ENCODE assay signal across 16 cellular contexts in genomic region chr12:19382563-19382962, GRCh38. TPM values are rescaled to one million over a fixed set of nuclear protein-coding genes. Genes with fewer than 3 reads are reported as not detected.
DNase-seq lines count a peak whose midpoint lies in the region; ATAC-seq and TF ChIP-seq lines count a peak whose summit lies in the region.
"Had no signal": no experiment of that assay in that cellular context is flagged by ENCODE, and none has a peak within 500 bp of the region (broad histone marks: within the 10 kb centered on the region; RNA-seq: fewer than 3 reads in every experiment).

No MANE protein-coding gene starts in this region.

- H3K27me3 Mint-ChIP-seq in activated T-helper 1 cell treated with anti-CD3 and anti-CD28 coated beads, Interleukin-12 subunit alpha, Interleukin-12 subunit beta, Interleukin-2, Interleukin-4 antibody, amounts not matched to agents 30 ng/mL and 10 ng/mL and 1 ng/mL, durations not matched to agents 14 hours and 24 hours and 36 hours (ENCODE audit: insufficient read depth), result no peaks in the 10 kb centered on the region
- H3K27me3 Mint-ChIP-seq: CD4-positive, alpha-beta memory T cell had no signal

- peaks cover 0 to 9% of the 10 kb centered on the region in 2 experiments; a peak in 2 of 4 replicates for H3K4me1 ChIP-seq in SK-N-SH (ENCODE audit: control insufficient read depth in 1 of 2, insufficient read depth in 2 of 2, low read depth in 1 of 2, low read length in 1 of 2)
- H3K4me1 ChIP-seq: heart left ventricle had no signal

- H2AFZ ChIP-seq in SK-N-SH (ENCODE audit: low read depth), result no peak overlapping the region
- no peak overlapping the region for H2AFZ ChIP-seq in neural cell (ENCODE audit: low read depth, low read length)

- ATAC-seq in SK-N-SH treated with all-trans-retinoic acid at 6 μM for 48 hours (no peak), GM21825 (IDR thresholded peaks at IDR 0.05; ENCODE audit: unreplicated experiment) (peak; percentile 4), HG03095 (IDR thresholded peaks at IDR 0.05; ENCODE audit: unreplicated experiment) (no peak), HG02973 (IDR thresholded peaks at IDR 0.05; ENCODE audit: unreplicated experiment) (no peak)

- no peaks in the 10 kb centered on the region for H3K9me2 ChIP-seq in SK-N-SH
- no peaks in the 10 kb centered on the region for H3K9me2 ChIP-seq in neural cell (ENCODE audit: insufficient read depth, low read length)

- no peak for TF ChIP-seq RAD21 in SK-N-SH (IDR thresholded peaks at IDR 0.05; ENCODE audit: low read length)
- no peak for TF ChIP-seq RAD21 in neural cell (conservative IDR thresholded peaks at IDR 0.05)

- H3K9me3 Mint-ChIP-seq in activated T-helper 1 cell treated with anti-CD3 and anti-CD28 coated beads, Interleukin-12 subunit alpha, Interleukin-12 subunit beta, Interleukin-2, Interleukin-4 antibody, amounts not matched to agents 30 ng/mL and 10 ng/mL and 1 ng/mL, durations not matched to agents 14 hours and 24 hours and 36 hours, result no peaks in the 10 kb centered on the region
- H3K9me3 Mint-ChIP-seq: CD4-positive, alpha-beta memory T cell had no signal

- H3K9me3 ChIP-seq in SK-N-SH (no peaks in the 10 kb centered on the region), neural cell (ENCODE audit: low read length) (no peaks in the 10 kb centered on the region)
- H3K9me3 ChIP-seq: heart left ventricle had no signal

- H3K4me2 ChIP-seq in SK-N-SH (peak overlapping the region; percentile 34; the same call in 1 of the 2 replicates), neural cell (ENCODE audit: low read length) (no peak overlapping the region)

- H3K4me1 Mint-ChIP-seq in activated T-helper 1 cell treated with anti-CD3 and anti-CD28 coated beads, Interleukin-12 subunit alpha, Interleukin-12 subunit beta, Interleukin-2, Interleukin-4 antibody, amounts not matched to agents 30 ng/mL and 10 ng/mL and 1 ng/mL, durations not matched to agents 14 hours and 24 hours and 36 hours (ENCODE audit: low read depth), result peaks cover 9% of the 10 kb centered on the region
- H3K4me1 Mint-ChIP-seq: CD4-positive, alpha-beta memory T cell had no signal

- no peak overlapping the region for H3K4me3 ChIP-seq in SK-N-SH (ENCODE audit: low read depth in 2 of 2, low read length in 1 of 2)
- no peak overlapping the region for H3K4me3 ChIP-seq in neural cell (ENCODE audit: low read length)
- H3K4me3 ChIP-seq: heart left ventricle, K562 had no signal

- H3K27ac ChIP-seq in SK-N-SH (ENCODE audit: low read depth in 2 of 2, low read length in 1 of 2), result peak overlapping the region; percentile 24 to 77; a peak in 3 of 4 replicates
- H3K27ac ChIP-seq in neural cell (ENCODE audit: low read length), result no peak overlapping the region
- H3K27ac ChIP-seq: heart left ventricle, VCaP had no signal

- TF ChIP-seq EP300 in SK-N-SH (IDR thresholded peaks at IDR 0.05; ENCODE audit: borderline replicate concordance in 1 of 2, low read depth in 1 of 2, low read length in 1 of 2) (no peak), neural cell (conservative IDR thresholded peaks at IDR 0.05; ENCODE audit: poor library complexity, severe bottlenecking) (no peak)

- H3K36me3 ChIP-seq in SK-N-SH (replicated peaks in 1 of 2; ENCODE audit: control insufficient read depth in 1 of 2, insufficient read depth in 2 of 2, low read length in 1 of 2), result peaks cover 0 to 12% of the 10 kb centered on the region in 2 experiments
- H3K36me3 ChIP-seq in neural cell (ENCODE audit: insufficient read depth, low read length), result no peaks in the 10 kb centered on the region

- H3K9ac ChIP-seq in SK-N-SH (no peak overlapping the region; the same call in 1 of the 2 replicates), neural cell (ENCODE audit: low read length) (no peak overlapping the region)

- H3F3A ChIP-seq in SK-N-SH (replicated peaks; ENCODE audit: insufficient read depth) (peaks cover 10% of the 10 kb centered on the region), neural cell (ENCODE audit: insufficient read depth, low read length, poor library complexity, severe bottlenecking) (no peaks in the 10 kb centered on the region)

- intact Hi-C loops in activated T-helper 1 cell treated with anti-CD3 and anti-CD28 coated beads, Interleukin-12 subunit alpha, Interleukin-12 subunit beta, Interleukin-2, Interleukin-4 antibody, amounts not matched to agents 30 ng/mL and 10 ng/mL and 1 ng/mL, durations not matched to agents 14 hours and 24 hours and 36 hours (cut with micrococcal nuclease), result loop anchor here (1.0 to 5.0 kb wide), 3 partner anchors 50 to 295 kb away; no protein-coding TSS in a partner anchor

- H3K36me3 Mint-ChIP-seq in activated T-helper 1 cell treated with anti-CD3 and anti-CD28 coated beads, Interleukin-12 subunit alpha, Interleukin-12 subunit beta, Interleukin-2, Interleukin-4 antibody, amounts not matched to agents 30 ng/mL and 10 ng/mL and 1 ng/mL, durations not matched to agents 14 hours and 24 hours and 36 hours (ENCODE audit: low read depth), result no peaks in the 10 kb centered on the region

- H4K20me1 ChIP-seq in SK-N-SH (ENCODE audit: insufficient read depth) (no peaks in the 10 kb centered on the region), neural cell (ENCODE audit: insufficient read depth) (no peaks in the 10 kb centered on the region)

- H3K4me3 Mint-ChIP-seq in activated T-helper 1 cell treated with anti-CD3 and anti-CD28 coated beads, Interleukin-12 subunit alpha, Interleukin-12 subunit beta, Interleukin-2, Interleukin-4 antibody, amounts not matched to agents 30 ng/mL and 10 ng/mL and 1 ng/mL, durations not matched to agents 14 hours and 24 hours and 36 hours, result no peak overlapping the region
- H3K4me3 Mint-ChIP-seq: CD4-positive, alpha-beta memory T cell had no signal

- CTCF ChIA-PET in SK-N-SH (lab: Yijun Ruan, JAX), result no interaction called here

- TF ChIP-seq CTCF in SK-N-SH (IDR thresholded peaks at IDR 0.05), result no peak
- TF ChIP-seq CTCF in neural cell (IDR thresholded peaks at IDR 0.05; ENCODE audit: poor library complexity, severe bottlenecking), result no peak

- WGBS in SK-N-SH (ENCODE audit: low lambda C conversion rate), result 94% methylated on average over 9 of the region's 9 CpGs

- POLR2A ChIA-PET in SK-N-SH (lab: Yijun Ruan, JAX), result no interaction called here

- H3K27me3 ChIP-seq in SK-N-SH (ENCODE audit: insufficient read depth) (no peaks in the 10 kb centered on the region), neural cell (ENCODE audit: insufficient read depth, low read depth, low read length) (no peaks in the 10 kb centered on the region)
- H3K27me3 ChIP-seq: heart left ventricle had no signal

- no peak for DNase-seq in SK-N-SH
- DNase-seq in activated T-helper 1 cell treated with anti-CD3 and anti-CD28 coated beads, Interleukin-12 subunit alpha, Interleukin-12 subunit beta, Interleukin-2, Interleukin-4 antibody, amounts not matched to agents 30 ng/mL and 10 ng/mL and 1 ng/mL, durations not matched to agents 14 hours and 24 hours and 36 hours (ENCODE audit: low spot score), result no peak
- DNase-seq in D341Med (ENCODE audit: low spot score), result no peak
- DNase-seq: 8988T, cortex of kidney, NCI-H1105, NCI-H446 treated with DMSO at 0.1 percent for 48 hours had no signal

- H3K79me2 ChIP-seq in SK-N-SH (ENCODE audit: insufficient read depth) (no peaks in the 10 kb centered on the region), neural cell (replicated peaks; ENCODE audit: insufficient read depth, low read length) (no peaks in the 10 kb centered on the region)

- H3K27ac Mint-ChIP-seq in activated T-helper 1 cell treated with anti-CD3 and anti-CD28 coated beads, Interleukin-12 subunit alpha, Interleukin-12 subunit beta, Interleukin-2, Interleukin-4 antibody, amounts not matched to agents 30 ng/mL and 10 ng/mL and 1 ng/mL, durations not matched to agents 14 hours and 24 hours and 36 hours, result peak overlapping the region; percentile 7

TF ChIP-seq in SK-N-SH treated with all-trans-retinoic acid at 6 μM for 48 hours, 23 proteins besides CTCF, POLR2A, EP300 and RAD21 (continues in another document):
- TF ChIP-seq ZC3H10 (CRISPR knock-in tag; IDR thresholded peaks at IDR 0.05), result no peak
- TF ChIP-seq CREB5 (CRISPR knock-in tag; IDR thresholded peaks at IDR 0.05; ENCODE audit: low read depth), result no peak
- no peak for TF ChIP-seq PPARA (CRISPR knock-in tag; IDR thresholded peaks at IDR 0.05; ENCODE audit: borderline replicate concordance)
- TF ChIP-seq ESRRG (CRISPR knock-in tag; IDR thresholded peaks at IDR 0.05), result no peak
- no peak for TF ChIP-seq GLIS3 (CRISPR knock-in tag; IDR thresholded peaks at IDR 0.05)

TF ChIP-seq in neural cell, 6 proteins besides CTCF, POLR2A, EP300 and RAD21:
- no peak for TF ChIP-seq EZH2 (IDR thresholded peaks at IDR 0.05; ENCODE audit: borderline replicate concordance, insufficient read depth, low read length, poor library complexity, severe bottlenecking)
- peak; percentile 11 for TF ChIP-seq POLR2AphosphoS5 (IDR thresholded peaks at IDR 0.05)
- no peak for TF ChIP-seq TAF1 (IDR thresholded peaks at IDR 0.05; ENCODE audit: low read depth)
TF ChIP-seq in neural cell: peak in this region for 1.

RNA-seq across cellular contexts. Expression of gene AEBP2, which starts 56.7 kb away (rescaled TPM):
- polyA plus RNA-seq in SK-N-SH (2012; rRNA removed) (10.4 and 17.2 TPM in 2 replicates), neural cell (14.6 and 20.5 TPM in 2 replicates)
- polyA plus RNA-seq in SK-N-SH (2012; cell fraction: cytosol; rRNA removed), result 21.0 and 23.2 TPM in 2 replicates
- polyA plus RNA-seq in SK-N-SH (2012; cell fraction: nucleus; rRNA removed), result 7.9 and 12.2 TPM in 2 replicates
- 53.9 and 58.1 TPM in 2 replicates for total RNA-seq in activated T-helper 1 cell treated with anti-CD3 and anti-CD28 coated beads, Interleukin-12 subunit alpha, Interleukin-12 subunit beta, Interleukin-2, Interleukin-4 antibody, amounts not matched to agents 30 ng/mL and 10 ng/mL and 1 ng/mL, durations not matched to agents 14 hours and 24 hours and 36 hours
- 46.2 and 49.7 TPM in 2 replicates for polyA minus RNA-seq in neural cell
